Comparison of ENCODE assay signal across 1 cellular context in the genomic region with DNA sequence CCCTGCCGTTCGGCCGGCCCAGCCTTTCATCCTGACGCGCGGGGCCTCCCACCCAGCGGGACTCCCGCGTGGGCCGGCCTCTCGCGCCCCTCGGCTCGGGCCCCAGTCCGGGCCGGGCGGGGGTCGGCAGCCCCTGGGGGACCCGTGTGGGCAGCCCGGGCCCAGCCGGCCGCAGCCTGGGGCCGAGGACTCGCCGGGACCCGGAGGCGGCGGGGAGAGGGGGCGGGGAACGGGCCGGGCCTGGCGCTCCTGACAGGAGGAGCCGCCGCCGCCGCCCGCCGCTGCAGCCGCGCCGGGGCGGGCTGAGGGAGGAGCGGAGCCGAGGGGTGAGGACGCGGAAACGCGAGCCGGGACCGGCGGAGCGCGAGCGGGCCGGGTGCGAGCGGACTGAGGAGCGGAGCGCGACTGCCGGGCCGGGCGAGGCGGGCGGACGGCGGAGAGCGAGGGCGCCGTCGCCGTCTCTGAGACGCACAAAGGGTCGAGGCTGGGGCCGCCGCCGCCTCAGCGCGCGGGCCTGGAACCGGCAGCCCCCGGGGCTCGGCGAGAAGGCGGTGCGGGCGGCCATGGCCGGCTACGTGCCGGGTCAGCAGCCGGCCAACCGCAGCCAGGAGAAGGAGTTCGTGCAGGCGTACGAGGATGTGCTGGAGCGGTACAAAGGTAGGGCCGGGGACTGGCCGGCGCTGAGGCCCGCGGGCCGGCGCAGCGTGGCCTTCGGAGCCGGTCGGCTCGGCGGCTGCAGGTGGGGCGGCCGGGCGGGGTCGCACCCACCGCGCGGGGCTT.
TF ChIP-seq lines count a peak whose summit lies in the region.

No MANE protein-coding gene starts in this region.

TF ChIP-seq in IMR-90, 13 proteins besides CTCF, POLR2A, EP300 and RAD21 (continued from another document):
- TF ChIP-seq, protein P1, sequence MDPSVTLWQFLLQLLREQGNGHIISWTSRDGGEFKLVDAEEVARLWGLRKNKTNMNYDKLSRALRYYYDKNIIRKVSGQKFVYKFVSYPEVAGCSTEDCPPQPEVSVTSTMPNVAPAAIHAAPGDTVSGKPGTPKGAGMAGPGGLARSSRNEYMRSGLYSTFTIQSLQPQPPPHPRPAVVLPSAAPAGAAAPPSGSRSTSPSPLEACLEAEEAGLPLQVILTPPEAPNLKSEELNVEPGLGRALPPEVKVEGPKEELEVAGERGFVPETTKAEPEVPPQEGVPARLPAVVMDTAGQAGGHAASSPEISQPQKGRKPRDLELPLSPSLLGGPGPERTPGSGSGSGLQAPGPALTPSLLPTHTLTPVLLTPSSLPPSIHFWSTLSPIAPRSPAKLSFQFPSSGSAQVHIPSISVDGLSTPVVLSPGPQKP (IDR thresholded peaks at IDR 0.05; ENCODE audit: borderline replicate concordance, low read depth, low read length): no peak
- TF ChIP-seq SMC3 (IDR thresholded peaks at IDR 0.05; ENCODE audit: low read depth, low read length) (no peak), MAZ (IDR thresholded peaks at IDR 0.05; ENCODE audit: borderline replicate concordance, low read depth, low read length) (peak; percentile 60; the same call in 1 of the 2 replicates), MAFK (IDR thresholded peaks at IDR 0.05; ENCODE audit: low read depth, low read length) (no peak), FOS (IDR thresholded peaks at IDR 0.05; ENCODE audit: low read depth, low read length) (no peak), MXI1 (IDR thresholded peaks at IDR 0.05; ENCODE audit: borderline replicate concordance, low read depth, low read length) (peak; percentile 41; the same call in 1 of the 2 replicates), RFX5 (IDR thresholded peaks at IDR 0.05; ENCODE audit: low read depth, low read length) (no peak), CHD1 (IDR thresholded peaks at IDR 0.05; ENCODE audit: low read depth, low read length) (no peak), CEBPB (IDR thresholded peaks at IDR 0.05; ENCODE audit: low read depth, low read length) (no peak), BHLHE40 (IDR thresholded peaks at IDR 0.05; ENCODE audit: low read depth, low read length) (no peak)
- TF ChIP-seq, protein P2, sequence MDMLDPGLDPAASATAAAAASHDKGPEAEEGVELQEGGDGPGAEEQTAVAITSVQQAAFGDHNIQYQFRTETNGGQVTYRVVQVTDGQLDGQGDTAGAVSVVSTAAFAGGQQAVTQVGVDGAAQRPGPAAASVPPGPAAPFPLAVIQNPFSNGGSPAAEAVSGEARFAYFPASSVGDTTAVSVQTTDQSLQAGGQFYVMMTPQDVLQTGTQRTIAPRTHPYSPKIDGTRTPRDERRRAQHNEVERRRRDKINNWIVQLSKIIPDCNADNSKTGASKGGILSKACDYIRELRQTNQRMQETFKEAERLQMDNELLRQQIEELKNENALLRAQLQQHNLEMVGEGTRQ (IDR thresholded peaks at IDR 0.05; ENCODE audit: low read depth, low read length): no peak
